13 cellular contexts compared by ENCODE assay signal in genomic region chr15:84586641-84587160, GRCh38.
"Had no signal": no experiment of that assay in that cellular context is flagged by ENCODE, and none has a peak within 500 bp of the region (broad histone marks: within the 10 kb centered on the region; RNA-seq: fewer than 3 reads in every experiment).

No MANE protein-coding gene starts in this region.

- H3K4me3 ChIP-seq: colonic mucosa, suprapubic skin, upper lobe of left lung had no signal

- ATAC-seq: activated T-cell treated with anti-CD3 and anti-CD28 coated beads, Interleukin-2, amount 50 U/mL, for 72 hours; left lobe of liver; natural killer cell; T-cell had no signal

- H3K36me3 Mint-ChIP-seq: activated CD4-positive, alpha-beta memory T cell treated with anti-CD3 and anti-CD28 coated beads for 36 hours; activated naive CD8-positive, alpha-beta T cell treated with anti-CD3 and anti-CD28 coated beads, Interleukin-2, amount 10 ng/mL, durations not matched to agents 7 days and 5 days; T-cell had no signal

- H3K27me3 Mint-ChIP-seq: activated CD4-positive, alpha-beta memory T cell treated with anti-CD3 and anti-CD28 coated beads for 36 hours had no signal

- H3K4me3 Mint-ChIP-seq: activated CD4-positive, alpha-beta memory T cell treated with anti-CD3 and anti-CD28 coated beads for 36 hours; activated naive CD8-positive, alpha-beta T cell treated with anti-CD3 and anti-CD28 coated beads, Interleukin-2, amount 10 ng/mL, durations not matched to agents 7 days and 5 days; activated T-cell treated with anti-CD3 and anti-CD28 coated beads, Interleukin-2, amount 50 U/mL, for 72 hours; natural killer cell; T-cell had no signal

- H3K27ac Mint-ChIP-seq: activated CD4-positive, alpha-beta memory T cell treated with anti-CD3 and anti-CD28 coated beads for 36 hours; activated naive CD8-positive, alpha-beta T cell treated with anti-CD3 and anti-CD28 coated beads, Interleukin-2, amount 10 ng/mL, durations not matched to agents 7 days and 5 days; activated T-cell treated with anti-CD3 and anti-CD28 coated beads, Interleukin-2, amount 50 U/mL, for 72 hours; natural killer cell; T-cell had no signal

- DNase-seq: activated CD4-positive, alpha-beta memory T cell treated with anti-CD3 and anti-CD28 coated beads for 36 hours; activated gamma-delta T cell treated with Interleukin-2 at 50 U/mL for 16 hours; activated naive CD8-positive, alpha-beta T cell treated with anti-CD3 and anti-CD28 coated beads, Interleukin-2, amount 10 ng/mL, durations not matched to agents 7 days and 5 days; activated T-cell treated with anti-CD3 and anti-CD28 coated beads, Interleukin-2, amount 50 U/mL, for 72 hours; anterior cingulate cortex; colonic mucosa; natural killer cell; stimulated activated CD4-positive, alpha-beta T cell treated with anti-CD3 and anti-CD28 coated beads, Interleukin-12 subunit alpha, Interleukin-12 subunit beta, amount 100 ng/mL, for 4 hours; stimulated activated naive CD4-positive, alpha-beta T cell treated with Interleukin-2 at 50 U/mL for 16 hours; T-cell; upper lobe of left lung had no signal
